ENCODE assay signal across 1 cellular context in the genomic region with DNA sequence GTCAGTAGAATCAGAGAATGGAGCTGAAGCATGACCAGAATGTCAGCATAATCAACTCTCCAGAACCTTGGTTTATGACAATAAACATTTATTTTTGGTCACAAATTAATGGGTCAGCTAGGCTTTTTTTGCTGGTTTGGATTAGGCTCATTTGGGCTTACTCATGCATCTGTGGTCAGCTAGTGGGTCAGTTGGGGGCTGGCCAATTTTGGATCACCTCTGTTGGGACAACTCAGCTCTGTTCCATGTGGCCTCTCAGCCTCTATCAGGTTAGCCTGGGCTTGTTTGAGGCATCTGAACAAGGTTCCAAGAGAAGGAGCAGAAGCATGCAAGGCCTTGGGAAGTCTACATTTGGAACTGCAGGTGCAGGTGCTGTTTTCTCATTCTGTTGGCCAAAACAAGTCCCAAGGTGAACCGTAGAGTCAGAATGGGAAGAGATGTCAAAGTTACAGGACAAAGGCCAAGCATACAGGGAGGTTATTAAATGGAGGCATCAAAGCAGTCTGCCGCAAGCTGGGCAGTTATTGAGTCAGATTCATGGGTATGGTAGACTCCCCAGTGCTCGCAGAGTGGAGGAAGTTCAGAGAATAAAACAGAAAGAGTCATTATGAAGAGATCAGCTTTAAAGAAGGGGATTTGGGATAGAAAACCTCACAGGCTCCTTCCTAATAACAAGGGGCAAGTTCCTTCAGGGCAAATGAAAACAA.
TF ChIP-seq lines count a peak whose summit lies in the region.

No MANE protein-coding gene starts in this region.

TF ChIP-seq in IMR-90, 13 proteins besides CTCF, POLR2A, EP300 and RAD21:
- TF ChIP-seq FOS (IDR thresholded peaks at IDR 0.05; ENCODE audit: low read depth, low read length) (no peak), MXI1 (IDR thresholded peaks at IDR 0.05; ENCODE audit: borderline replicate concordance, low read depth, low read length) (no peak), NFE2L2 (IDR thresholded peaks at IDR 0.05; ENCODE audit: low read depth, low read length) (no peak), CHD1 (IDR thresholded peaks at IDR 0.05; ENCODE audit: low read depth, low read length) (no peak), SMC3 (IDR thresholded peaks at IDR 0.05; ENCODE audit: low read depth, low read length) (no peak), RCOR1 (IDR thresholded peaks at IDR 0.05; ENCODE audit: insufficient replicate concordance, low read length) (no peak), ELK1 (IDR thresholded peaks at IDR 0.05; ENCODE audit: borderline replicate concordance, low read depth, low read length) (no peak), BHLHE40 (IDR thresholded peaks at IDR 0.05; ENCODE audit: low read depth, low read length) (no peak), CEBPB (IDR thresholded peaks at IDR 0.05; ENCODE audit: low read depth, low read length) (no peak)
- TF ChIP-seq, protein P1, sequence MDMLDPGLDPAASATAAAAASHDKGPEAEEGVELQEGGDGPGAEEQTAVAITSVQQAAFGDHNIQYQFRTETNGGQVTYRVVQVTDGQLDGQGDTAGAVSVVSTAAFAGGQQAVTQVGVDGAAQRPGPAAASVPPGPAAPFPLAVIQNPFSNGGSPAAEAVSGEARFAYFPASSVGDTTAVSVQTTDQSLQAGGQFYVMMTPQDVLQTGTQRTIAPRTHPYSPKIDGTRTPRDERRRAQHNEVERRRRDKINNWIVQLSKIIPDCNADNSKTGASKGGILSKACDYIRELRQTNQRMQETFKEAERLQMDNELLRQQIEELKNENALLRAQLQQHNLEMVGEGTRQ (IDR thresholded peaks at IDR 0.05; ENCODE audit: low read depth, low read length) = no peak
